Comparison of ENCODE assay signal across 8 cellular contexts in genomic region chr1:109214695-109215623, GRCh38. TPM values are rescaled to one million over a fixed set of nuclear protein-coding genes. Genes with fewer than 3 reads are reported as not detected.
A peak's percentile ranks its signal among the peaks of the same experiment; 100 is the strongest.
DNase-seq lines count a peak whose midpoint lies in the region; ATAC-seq and TF ChIP-seq lines count a peak whose summit lies in the region.

No MANE protein-coding gene starts in this region.

- H3K4me1 ChIP-seq in IMR-90 (ENCODE audit: control insufficient read depth, insufficient read depth, low read length) (peaks cover 5% of the 10 kb centered on the region), Panc1 (ENCODE audit: control insufficient read depth, insufficient read depth, low read length) (peaks cover 20% of the 10 kb centered on the region), psoas muscle (peaks cover 18% of the 10 kb centered on the region)

- H4K91ac ChIP-seq in IMR-90 (ENCODE audit: insufficient read depth, low read depth, low read length): peak overlapping the region; percentile 97

- ATAC-seq in IMR-90 (ENCODE audit: low read depth) (peak; percentile 50), Panc1 (no peak), left cardiac atrium (peak; percentile 60 to 66), psoas muscle (peak; percentile 77 to 88 (median 80)), HG03432 (IDR thresholded peaks at IDR 0.05; ENCODE audit: unreplicated experiment) (no peak)
- peak; percentile 30 for ATAC-seq in activated naive CD8-positive, alpha-beta T cell treated with anti-CD3 and anti-CD28 coated beads, Interleukin-2, amount 10 ng/mL, durations not matched to agents 7 days and 5 days (ENCODE audit: low read depth)

- peak overlapping the region; percentile 63; the same call in 2 of the 3 replicates for H2BK15ac ChIP-seq in IMR-90 (ENCODE audit: low read depth, low read length)

- TSS peak; percentile 49 for BruUV-seq in IMR-90 (replicated peaks; lab: Mats Ljungman, UMichigan)
- BruUV-seq in Panc1 (replicated peaks; lab: Mats Ljungman, UMichigan): TSS peak; percentile 80

- intact Hi-C loops in IMR-90 (cut with micrococcal nuclease): loop anchor here (1.0 to 2.0 kb wide), 2 partner anchors 14 to 103 kb away; a partner anchor contains a TSS
- intact Hi-C loops in Panc1 (cut with micrococcal nuclease; ENCODE audit: unreplicated experiment): no loop called here
- intact Hi-C loops in left cardiac atrium (cut with DNase I): loop anchor here in 1 of 2 donors (10.0 kb wide), 1 partner anchor 120 kb away; the partner anchor contains the start of gene TMEM167B
- intact Hi-C loops in psoas muscle (cut with DNase I): loop anchor here in 1 of 2 donors (5.0 kb wide), 1 partner anchor 113 kb away; no protein-coding TSS in a partner anchor

- peak overlapping the region; percentile 85 for H3K4me2 ChIP-seq in IMR-90 (ENCODE audit: low read depth, low read length)

- H2BK120ac ChIP-seq in IMR-90 (ENCODE audit: low read depth, low read length): peak overlapping the region; percentile 87

- peak overlapping the region; percentile 86 for H3K27ac ChIP-seq in IMR-90 (ENCODE audit: insufficient read depth, low read length)
- peak overlapping the region; percentile 77 for H3K27ac ChIP-seq in Panc1 (ENCODE audit: low read length)
- H3K27ac ChIP-seq in psoas muscle: peak overlapping the region; percentile 89

- H2BK5ac ChIP-seq in IMR-90 (ENCODE audit: low read depth, low read length, poor library complexity, severe bottlenecking): peak overlapping the region; percentile 61

- H3K4ac ChIP-seq in IMR-90 (ENCODE audit: low read depth, low read length): peak overlapping the region; percentile 97

- H3K36me3 ChIP-seq in IMR-90 (ENCODE audit: control insufficient read depth, insufficient read depth, low read length) (peaks cover 8% of the 10 kb centered on the region), Panc1 (ENCODE audit: control insufficient read depth, insufficient read depth, low read length) (peaks cover 3% of the 10 kb centered on the region; the same call in 1 of the 2 replicates), psoas muscle (ENCODE audit: insufficient read depth in 1 of 2, low read depth in 1 of 2) (peaks cover 0 to 6% of the 10 kb centered on the region in 2 donors)

- H3K4me3 ChIP-seq in IMR-90 (ENCODE audit: insufficient read depth, low read depth, low read length) (peak overlapping the region; percentile 73), Panc1 (ENCODE audit: low read depth in 2 of 2, low read length in 2 of 2) (peak overlapping the region; percentile 67 to 97), psoas muscle (peak overlapping the region; percentile 91)

- H3K14ac ChIP-seq in IMR-90 (replicated peaks; ENCODE audit: low read depth, low read length): peak overlapping the region; percentile 100

- peak overlapping the region; percentile 87 for H2AFZ ChIP-seq in IMR-90 (replicated peaks; ENCODE audit: low read length, poor library complexity)

- whole genome bisulfite sequencing in IMR-90 (ENCODE audit: extremely low coverage in 2 of 2, insufficient read length in 1 of 2), 2 experiments: 4% methylated on average over 3 of the region's 13 CpGs; no CpG with 5 or more reads in 1 of the 2 experiments
- WGBS in psoas muscle, 3 donors: 8 to 12% (median 9%) methylated on average over 13 of the region's 13 CpGs

- peak overlapping the region; percentile 74 for H3K18ac ChIP-seq in IMR-90 (ENCODE audit: low read depth, low read length)

- peak overlapping the region; percentile 87 to 98 for H4K8ac ChIP-seq in IMR-90 (ENCODE audit: low read depth in 2 of 2, low read length in 2 of 2)

- peaks cover 26% of the 10 kb centered on the region for H3K36me3 Mint-ChIP-seq in activated naive CD8-positive, alpha-beta T cell treated with anti-CD3 and anti-CD28 coated beads, Interleukin-2, amount 10 ng/mL, durations not matched to agents 7 days and 5 days

- H3K27me3 ChIP-seq in IMR-90 (ENCODE audit: control insufficient read depth, insufficient read depth, low read length) (no peaks in the 10 kb centered on the region), Panc1 (ENCODE audit: control insufficient read depth, insufficient read depth, low read length) (no peaks in the 10 kb centered on the region), psoas muscle (ENCODE audit: insufficient read depth in 3 of 3, low read length in 2 of 3) (no peaks in the 10 kb centered on the region)

- in situ Hi-C loops in IMR-90 (cut with MboI; ENCODE audit: low sequenced_read_pairs): no loop called here
- in situ Hi-C loops in Panc1 (cut with HindIII; ENCODE audit: low pct_unique_long_range_greater_than_20kb, low sequenced_read_pairs): no loop called here

- POLR2A ChIA-PET in IMR-90 (lab: Charles Lee; ENCODE audit: unreplicated experiment) (interaction anchor here (0.6 kb wide), 1 partner anchor 873 kb away, joined by 7 read pairs; no protein-coding TSS in a partner anchor), Panc1 (lab: Charles Lee) (no interaction called here)
- POLR2A ChIA-PET in activated naive CD8-positive, alpha-beta T cell treated with anti-CD3 and anti-CD28 coated beads, Interleukin-2, amount 10 ng/mL, durations not matched to agents 7 days and 5 days (lab: Charles Lee): interaction anchor here (0.5 to 3.9 kb wide), 20 partner anchors 10 to 523 kb away, joined by 3 to 23 read pairs (median 5); partner anchors contain the start of genes CELSR2, CLCC1, GNAI3 and PRPF38B

- peaks cover 4% of the 10 kb centered on the region for H3K9me1 ChIP-seq in IMR-90 (ENCODE audit: insufficient read depth, low read length)

- peak overlapping the region; percentile 92 for H3K9ac ChIP-seq in IMR-90 (ENCODE audit: low read depth, low read length)

- H3K9me3 Mint-ChIP-seq in activated naive CD8-positive, alpha-beta T cell treated with anti-CD3 and anti-CD28 coated beads, Interleukin-2, amount 10 ng/mL, durations not matched to agents 7 days and 5 days: peaks cover 2% of the 10 kb centered on the region

- H3K9me3 ChIP-seq in IMR-90 (ENCODE audit: control insufficient read depth, insufficient read depth, low read length): no peaks in the 10 kb centered on the region
- H3K9me3 ChIP-seq in Panc1 (ENCODE audit: control insufficient read depth, insufficient read depth, low read depth, low read length): no peaks in the 10 kb centered on the region
- no peaks in the 10 kb centered on the region for H3K9me3 ChIP-seq in psoas muscle

- dilution Hi-C loops in IMR-90 (cut with HindIII; ENCODE audit: low sequenced_read_pairs, unreplicated experiment): loop anchor here (25.0 kb wide), 1 partner anchor 122 kb away; no protein-coding TSS in a partner anchor

- H3K27ac Mint-ChIP-seq in activated naive CD8-positive, alpha-beta T cell treated with anti-CD3 and anti-CD28 coated beads, Interleukin-2, amount 10 ng/mL, durations not matched to agents 7 days and 5 days: peak overlapping the region; percentile 95

- peak overlapping the region; percentile 74 for H2BK20ac ChIP-seq in IMR-90 (ENCODE audit: low read depth, low read length)

- peaks cover 21% of the 10 kb centered on the region for H3K4me1 Mint-ChIP-seq in activated naive CD8-positive, alpha-beta T cell treated with anti-CD3 and anti-CD28 coated beads, Interleukin-2, amount 10 ng/mL, durations not matched to agents 7 days and 5 days

- H2AK9ac ChIP-seq in IMR-90 (replicated peaks; ENCODE audit: low read depth, low read length, poor library complexity): peak overlapping the region; percentile 70

- H3K23ac ChIP-seq in IMR-90 (ENCODE audit: low read depth, low read length): peak overlapping the region; percentile 99

- H4K5ac ChIP-seq in IMR-90 (ENCODE audit: low read depth, low read length): peak overlapping the region; percentile 40

- H3K4me3 Mint-ChIP-seq in activated naive CD8-positive, alpha-beta T cell treated with anti-CD3 and anti-CD28 coated beads, Interleukin-2, amount 10 ng/mL, durations not matched to agents 7 days and 5 days: peak overlapping the region; percentile 97

- no peaks in the 10 kb centered on the region for H3K27me3 Mint-ChIP-seq in activated naive CD8-positive, alpha-beta T cell treated with anti-CD3 and anti-CD28 coated beads, Interleukin-2, amount 10 ng/mL, durations not matched to agents 7 days and 5 days

- no peak for TF ChIP-seq CTCF in IMR-90 (conservative IDR thresholded peaks at IDR 0.05; ENCODE audit: low read depth, low read length)
- TF ChIP-seq CTCF in Panc1 (IDR thresholded peaks at IDR 0.05): no peak
- TF ChIP-seq CTCF in psoas muscle (IDR thresholded peaks at IDR 0.05): no peak

- H4K20me1 ChIP-seq in IMR-90 (ENCODE audit: insufficient read depth, low read length): peaks cover 27% of the 10 kb centered on the region; the same call in 1 of the 2 replicates

- peak; percentile 71 for DNase-seq in DMS79 treated with DMSO at 0.1 percent for 48 hours (lab: John Stamatoyannopoulos, UW)
- DNase-seq in IMR-90: peak; percentile 95
- DNase-seq in Panc1 (ENCODE audit: low read depth, low spot score): no peak
- DNase-seq in activated naive CD8-positive, alpha-beta T cell treated with anti-CD3 and anti-CD28 coated beads, Interleukin-2, amount 10 ng/mL, durations not matched to agents 7 days and 5 days: no peak
- peak; percentile 39 for DNase-seq in left cardiac atrium
- DNase-seq in psoas muscle: peak; percentile 49 to 63
- DNase-seq in foreskin melanocyte: no peak

- H3K79me1 ChIP-seq in IMR-90 (ENCODE audit: low read depth in 1 of 2, low read length in 2 of 2): peaks cover 7 to 29% of the 10 kb centered on the region in 2 experiments; a peak in 3 of 4 replicates

- H3K56ac ChIP-seq in IMR-90 (ENCODE audit: extremely low read depth, insufficient read depth, low read length): peak overlapping the region; percentile 98

- H2AK5ac ChIP-seq in IMR-90 (ENCODE audit: low read depth, low read length): peak overlapping the region; percentile 89

- TF ChIP-seq RAD21 in IMR-90 (IDR thresholded peaks at IDR 0.05; ENCODE audit: low read length): no peak

- CTCF ChIA-PET in IMR-90 (lab: Yijun Ruan, JAX) (interaction anchor here (2.4 kb wide), 1 partner anchor 10 kb away, joined by 7 read pairs; no protein-coding TSS in a partner anchor), Panc1 (lab: Charles Lee) (no interaction called here)

- TF ChIP-seq POLR2A in IMR-90 (IDR thresholded peaks at IDR 0.05; ENCODE audit: low read depth, low read length): peak; percentile 82

RNA-seq across cellular contexts. Expression of gene SARS1, which starts 1.2 kb away (rescaled TPM):
- 348 and 373 TPM in 2 replicates for total RNA-seq in IMR-90 (2012; rRNA removed)
- polyA plus RNA-seq in IMR-90 (2012; rRNA removed): 214 and 231 TPM in 2 replicates
- 117 and 193 TPM in 2 replicates for polyA plus RNA-seq in IMR-90 (2012; cell fraction: cytosol; rRNA removed)
- 152 and 416 TPM in 2 replicates for polyA plus RNA-seq in IMR-90 (2012; cell fraction: nucleus; rRNA removed; ENCODE audit: low replicate concordance)
- 115 TPM for total RNA-seq in Panc1 (2021; ENCODE audit: unreplicated experiment)
- polyA plus RNA-seq in Panc1 (2012; ENCODE audit: insufficient read length): 126 TPM
- total RNA-seq in activated naive CD8-positive, alpha-beta T cell treated with anti-CD3 and anti-CD28 coated beads, Interleukin-2, amount 10 ng/mL, durations not matched to agents 7 days and 5 days: 100 to 1,000 TPM; 176 to 184 TPM
- 100 to 1,000 TPM; 109 to 141 TPM for total RNA-seq in left cardiac atrium
- total RNA-seq in psoas muscle: 100 to 1,000 TPM in 2 of 4 donors, 10 to 100 TPM in 2; 76.4 to 155 (median 123) TPM
- polyA plus RNA-seq in psoas muscle: 100 to 1,000 TPM; 105 to 150 (median 150) TPM

RNA-seq across cellular contexts. Expression of gene CELSR2, which starts 34.4 kb away (rescaled TPM):
- total RNA-seq in IMR-90 (2012; rRNA removed) (1.1 and 1.3 TPM in 2 replicates), Panc1 (2021; ENCODE audit: unreplicated experiment) (4.1 TPM), left cardiac atrium (10 to 100 TPM; 15.6 to 21.1 TPM), psoas muscle (10 to 100 TPM in 2 of 4 donors, 1 to 10 TPM in 2; 5.7 to 12.5 (median 10.6) TPM)
- polyA plus RNA-seq in IMR-90 (2012; rRNA removed) (5.0 and 5.3 TPM in 2 replicates), psoas muscle (1 to 10 TPM in 2 of 3 donors, under 1 TPM in 1; 0.69 to 6.9 (median 3.7) TPM)
- 2.5 and 5.4 TPM in 2 replicates for polyA plus RNA-seq in IMR-90 (2012; cell fraction: cytosol; rRNA removed)
- polyA plus RNA-seq in IMR-90 (2012; cell fraction: nucleus; rRNA removed; ENCODE audit: low replicate concordance): 10.8 and 19.0 TPM in 2 replicates
- 5.1 TPM for polyA plus RNA-seq in Panc1 (2012; ENCODE audit: insufficient read length)
- total RNA-seq in activated naive CD8-positive, alpha-beta T cell treated with anti-CD3 and anti-CD28 coated beads, Interleukin-2, amount 10 ng/mL, durations not matched to agents 7 days and 5 days: 1 to 10 TPM; 6.3 to 6.9 TPM

Comparison
In these comparisons a context has a peak if more than half of its experiments do, and no peak if none do; other contexts are left out.
1. DNase-seq: peak in DMS79 treated with DMSO at 0.1 percent for 48 hours (single experiment), IMR-90 (single experiment), left cardiac atrium (single experiment) and psoas muscle (2 of 2); none in Panc1 (single experiment), activated naive CD8-positive, alpha-beta T cell treated with anti-CD3 and anti-CD28 coated beads, Interleukin-2, amount 10 ng/mL, durations not matched to agents 7 days and 5 days (single experiment) and foreskin melanocyte (single experiment).
2. ATAC-seq: peak in IMR-90 (single experiment), activated naive CD8-positive, alpha-beta T cell treated with anti-CD3 and anti-CD28 coated beads, Interleukin-2, amount 10 ng/mL, durations not matched to agents 7 days and 5 days (single experiment), left cardiac atrium (2 of 2) and psoas muscle (4 of 4); none in Panc1 (single experiment) and HG03432 (single experiment).
3. Peak in every context shown above with its lines, with median percentiles within 50 percentile points of each other: H3K27ac ChIP-seq and H3K4me3 ChIP-seq.